30 cellular contexts compared by ENCODE assay signal in the genomic region with DNA sequence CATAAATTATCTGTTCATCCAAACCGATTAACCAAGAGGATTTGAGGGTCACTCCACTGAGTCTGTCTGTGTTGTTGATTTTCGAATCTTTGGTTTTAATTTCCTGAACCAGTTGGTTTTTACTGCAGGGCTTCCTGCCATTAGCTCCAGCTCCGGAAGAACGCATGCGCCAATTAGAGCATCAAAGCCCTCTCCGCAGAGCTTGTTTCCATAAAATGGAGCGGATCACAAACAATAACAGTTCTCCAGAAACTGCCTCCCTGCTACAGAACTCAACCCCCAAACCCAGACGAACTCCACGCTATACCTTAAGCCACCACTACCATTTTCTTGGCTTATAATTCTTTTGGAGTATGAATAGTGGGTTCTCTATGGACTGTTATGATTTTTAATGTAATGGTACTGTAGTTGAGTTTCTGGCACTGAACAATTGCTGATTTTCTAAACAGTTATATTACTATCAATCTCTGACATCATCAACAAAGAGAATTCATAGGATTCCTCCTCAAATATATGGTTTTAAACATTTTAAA. TPM values are rescaled to one million over a fixed set of nuclear protein-coding genes. Genes with fewer than 3 reads are reported as not detected.
DNase-seq lines count a peak whose midpoint lies in the region; ATAC-seq, FAIRE-seq and TF ChIP-seq lines count a peak whose summit lies in the region.
"Had no signal": no experiment of that assay in that cellular context is flagged by ENCODE, and none has a peak within 500 bp of the region (broad histone marks: within the 10 kb centered on the region; RNA-seq: fewer than 3 reads in every experiment).

No MANE protein-coding gene starts in this region.

- FAIRE-seq in endothelial cell of umbilical vein (lab: Jason Lieb, UNC): no peak
- FAIRE-seq: A549, astrocyte, D721Med had no signal

- H2BK120ac ChIP-seq in trophoblast cell (ENCODE audit: insufficient read depth, low read length, poor library complexity): no peak overlapping the region

- H3K27ac ChIP-seq in endothelial cell of umbilical vein (ENCODE audit: insufficient read depth, low read depth, low read length) (no peak overlapping the region), trophoblast cell (ENCODE audit: low read depth, low read length) (peak overlapping the region; percentile 56), heart right ventricle (no peak overlapping the region)
- H3K27ac ChIP-seq: coronary artery, gastrocnemius medialis, upper lobe of right lung had no signal

- WGBS in trophoblast cell (ENCODE audit: extremely low coverage, insufficient coverage, insufficient read length): no CpG with 5 or more reads among the region's 9 CpGs
- 22 to 31% methylated on average over 9 of the region's 9 CpGs for WGBS in heart right ventricle, 2 donors

- POLR2A ChIA-PET in endothelial cell of umbilical vein (lab: Charles Lee): interaction anchor here (0.8 kb wide), 1 partner anchor 22 kb away, joined by 3 read pairs; no protein-coding TSS in a partner anchor

- ATAC-seq in heart right ventricle: no peak
- ATAC-seq: A549; activated naive CD8-positive, alpha-beta T cell treated with anti-CD3 and anti-CD28 coated beads, Interleukin-2, amount 50 U/mL, for 24 hours; effector memory CD8-positive, alpha-beta T cell; esophagus mucosa; gastrocnemius medialis; stimulated activated effector memory CD8-positive, alpha-beta T cell treated with anti-CD3 and anti-CD28 coated beads, Interleukin-12 subunit alpha, Interleukin-12 subunit beta, amount 100 ng/mL, for 72 hours; upper lobe of right lung had no signal

- H2AFZ ChIP-seq in endothelial cell of umbilical vein (ENCODE audit: low read depth, low read length) (no peak overlapping the region), trophoblast cell (ENCODE audit: insufficient read depth, low read length, poor library complexity) (no peak overlapping the region)

- H3K4me3 ChIP-seq in endothelial cell of umbilical vein (replicated peaks in 1 of 3; ENCODE audit: insufficient read depth in 1 of 3, low read depth in 1 of 3, low read length in 3 of 3) (no peak overlapping the region), trophoblast cell (ENCODE audit: low read depth, low read length) (no peak overlapping the region), heart right ventricle (no peak overlapping the region)
- H3K4me3 ChIP-seq: A549, coronary artery, gastrocnemius medialis, upper lobe of right lung had no signal

- no peak overlapping the region for H4K8ac ChIP-seq in trophoblast cell (ENCODE audit: low read depth, low read length)

- H3K4ac ChIP-seq in trophoblast cell (ENCODE audit: low read depth, low read length): no peak overlapping the region

- no peak overlapping the region for H2BK12ac ChIP-seq in trophoblast cell (ENCODE audit: low read length)

- intact Hi-C loops in endothelial cell of umbilical vein (cut with micrococcal nuclease): loop anchor here (5.0 kb wide), 1 partner anchor 1136 kb away; the partner anchor contains the start of gene TMEM170B
- intact Hi-C loops in heart right ventricle (cut with DNase I): no loop called here

- peak overlapping the region; percentile 61 for H2BK5ac ChIP-seq in trophoblast cell (ENCODE audit: low read depth, low read length, poor library complexity)

- H4K91ac ChIP-seq in trophoblast cell (ENCODE audit: low read depth, low read length): no peak overlapping the region

- H3K79me2 ChIP-seq in endothelial cell of umbilical vein (ENCODE audit: control insufficient read depth, insufficient read depth, low read length) (no peaks in the 10 kb centered on the region), trophoblast cell (ENCODE audit: control insufficient read depth, insufficient read depth, low read length, poor library complexity) (peaks cover 5% of the 10 kb centered on the region)

- H4K20me1 ChIP-seq in endothelial cell of umbilical vein (replicated peaks; ENCODE audit: control insufficient read depth, extremely low read depth, insufficient read depth, low read length): no peaks in the 10 kb centered on the region

- H3K27me3 ChIP-seq in endothelial cell of umbilical vein (ENCODE audit: control insufficient read depth in 2 of 2, insufficient read depth in 2 of 2, low read length in 2 of 2) (peaks cover 49 to 70% of the 10 kb centered on the region in 2 experiments), trophoblast cell (ENCODE audit: insufficient read depth, low read length) (no peaks in the 10 kb centered on the region), heart right ventricle (peaks cover 1 to 100% (median 98%) of the 10 kb centered on the region in 7 donors)

- H3K36me3 ChIP-seq in endothelial cell of umbilical vein (ENCODE audit: control insufficient read depth in 2 of 2, extremely low read depth in 1 of 2, insufficient read depth in 2 of 2, low read length in 2 of 2): no peaks in the 10 kb centered on the region
- H3K36me3 ChIP-seq in trophoblast cell (ENCODE audit: control insufficient read depth in 1 of 2, insufficient read depth in 2 of 2, low read length in 2 of 2): peaks cover 20 to 44% of the 10 kb centered on the region in 2 experiments
- no peaks in the 10 kb centered on the region for H3K36me3 ChIP-seq in heart right ventricle
- H3K36me3 ChIP-seq: gastrocnemius medialis, upper lobe of right lung had no signal

- H3K9ac ChIP-seq in endothelial cell of umbilical vein (replicated peaks; ENCODE audit: extremely low read depth, insufficient read depth, low read length): no peak overlapping the region
- H3K9ac ChIP-seq in trophoblast cell (ENCODE audit: low read length): no peak overlapping the region

- no TSS peak for BruUV-seq in endothelial cell of umbilical vein (replicated peaks; lab: Mats Ljungman, UMichigan)

- H3K23ac ChIP-seq in trophoblast cell (ENCODE audit: low read length): no peak overlapping the region

- no peak overlapping the region for H2AK5ac ChIP-seq in trophoblast cell (ENCODE audit: low read length)

- H3K9me1 ChIP-seq in endothelial cell of umbilical vein (replicated peaks; ENCODE audit: control insufficient read depth, extremely low read depth, insufficient read depth, low read length): no peaks in the 10 kb centered on the region

- no peak overlapping the region for H4K12ac ChIP-seq in trophoblast cell (ENCODE audit: low read depth, low read length)

- H3K18ac ChIP-seq in trophoblast cell (ENCODE audit: low read length): no peak overlapping the region

- H3K4me2 ChIP-seq in endothelial cell of umbilical vein (ENCODE audit: insufficient read depth, low read length) (no peak overlapping the region), trophoblast cell (ENCODE audit: low read length) (no peak overlapping the region)
- H3K4me2 ChIP-seq: A549 had no signal

- dilution Hi-C loops in endothelial cell of umbilical vein (cut with MboI; ENCODE audit: extremely low pct_ligation_motif_present, low sequenced_read_pairs): no loop called here

- H3K79me1 ChIP-seq in trophoblast cell (ENCODE audit: low read length): peaks cover 21% of the 10 kb centered on the region

- TF ChIP-seq CTCF in endothelial cell of umbilical vein (IDR thresholded peaks at IDR 0.05; ENCODE audit: extremely low read depth in 1 of 2, insufficient read depth in 1 of 2, low read depth in 1 of 2, low read length in 2 of 2) (no peak), heart right ventricle (IDR thresholded peaks at IDR 0.05) (no peak)

- H3K9me3 ChIP-seq in endothelial cell of umbilical vein (replicated peaks; ENCODE audit: control insufficient read depth, insufficient read depth, low read length) (no peaks in the 10 kb centered on the region), trophoblast cell (ENCODE audit: insufficient read depth, low read depth, low read length) (no peaks in the 10 kb centered on the region), heart right ventricle (peaks cover 0 to 6% (median 0%) of the 10 kb centered on the region in 11 donors)
- H3K9me3 ChIP-seq: A549, gastrocnemius medialis, upper lobe of right lung had no signal

- H3K14ac ChIP-seq in trophoblast cell (ENCODE audit: low read length): no peak overlapping the region

- CTCF ChIA-PET in endothelial cell of umbilical vein (lab: Charles Lee): interaction anchor here (1.6 kb wide), 1 partner anchor 28 kb away, joined by 3 read pairs; no protein-coding TSS in a partner anchor

- H3K4me1 ChIP-seq in endothelial cell of umbilical vein (ENCODE audit: control insufficient read depth, extremely low read depth, insufficient read depth, low read length) (peaks cover 13% of the 10 kb centered on the region), trophoblast cell (ENCODE audit: control insufficient read depth in 1 of 2, insufficient read depth in 2 of 2, low read length in 2 of 2) (peaks cover 20 to 34% of the 10 kb centered on the region in 2 experiments), heart right ventricle (peaks cover 0 to 16% (median 13%) of the 10 kb centered on the region in 9 donors)
- H3K4me1 ChIP-seq: upper lobe of right lung had no signal

- DNase-seq in EH (ENCODE audit: low read depth): peak; percentile 15
- DNase-seq in RPMI7951 (ENCODE audit: low read depth): peak; percentile 43
- no peak for DNase-seq in endothelial cell of umbilical vein (ENCODE audit: low read depth, low spot score)
- DNase-seq in trophoblast cell: no peak
- DNase-seq in NCI-H2227 (lab: John Stamatoyannopoulos, UW; ENCODE audit: unreplicated experiment): no peak
- no peak for DNase-seq in NCI-H1694 (lab: John Stamatoyannopoulos, UW)
- DNase-seq in RPMI8226: no peak
- DNase-seq in heart right ventricle: no peak
- DNase-seq: activated CD4-positive, alpha-beta memory T cell treated with anti-CD3 and anti-CD28 coated beads for 36 hours; activated CD4-positive, alpha-beta T cell treated with anti-CD3 and anti-CD28 coated beads for 1 hour; activated CD8-positive, alpha-beta memory T cell treated with anti-CD3 and anti-CD28 coated beads, Interleukin-2, amount 50 U/mL, for 4 hours; activated naive CD4-positive, alpha-beta T cell; activated naive CD8-positive, alpha-beta T cell treated with anti-CD3 and anti-CD28 coated beads, Interleukin-2, amount 50 U/mL, for 24 hours; AML-193; caudate nucleus; CD4-positive, CD25-positive, alpha-beta regulatory T cell; effector memory CD8-positive, alpha-beta T cell; gastrocnemius medialis; NCI-H2171; NCI-H510A; SHP77; upper lobe of right lung had no signal

- no peak for TF ChIP-seq POLR2A in endothelial cell of umbilical vein (IDR thresholded peaks at IDR 0.05; ENCODE audit: low read depth, low read length)

RNA-seq across cellular contexts. Expression of gene TFAP2A, which starts 13.8 kb away (rescaled TPM):
- total RNA-seq in RPMI7951 (2014; rRNA removed; shearing (Covaris generic)): 8.9 and 9.0 TPM in 2 replicates
- total RNA-seq in endothelial cell of umbilical vein: not detected in 2 replicates
- 0.06 and 0.11 TPM in 2 replicates for polyA plus RNA-seq in endothelial cell of umbilical vein
- 0.10 and 0.23 TPM in 2 replicates for polyA plus RNA-seq in endothelial cell of umbilical vein (2011; cell fraction: cytosol; rRNA removed)
- 0.43 and 0.57 TPM in 2 replicates for polyA plus RNA-seq in endothelial cell of umbilical vein (2011; cell fraction: nucleus; rRNA removed)
- polyA plus RNA-seq in endothelial cell of umbilical vein (2012): 0.31 TPM in 1 of 2 replicates, not detected in the other
- not detected in 2 replicates for polyA minus RNA-seq in endothelial cell of umbilical vein
- 57.2 TPM for polyA minus RNA-seq in endothelial cell of umbilical vein (2011; cell fraction: cytosol; rRNA and poly(A)+ RNA removed)
- polyA minus RNA-seq in endothelial cell of umbilical vein (2011; cell fraction: nucleus; rRNA and poly(A)+ RNA removed): 0.82 and 0.87 TPM in 2 replicates
- polyA plus RNA-seq in trophoblast cell (2013): 329 and 338 TPM in 2 replicates
- under 1 TPM in 8 of 10 donors, not detected in 2; 0.12 to 0.59 (median 0.20) TPM for total RNA-seq in heart right ventricle
- under 1 TPM; 0.13 to 0.95 TPM for polyA plus RNA-seq in heart right ventricle
- total RNA-seq: CD4-positive, CD25-positive, alpha-beta regulatory T cell; gastrocnemius medialis; lung microvascular endothelial cell; omental fat pad had no signal
- polyA plus RNA-seq: CD4-positive, CD25-positive, alpha-beta regulatory T cell had no signal

Comparison
In these comparisons a context has a peak if more than half of its experiments do, and no peak if none do; other contexts are left out.
1. DNase-seq: peak in EH (single experiment) and RPMI7951 (single experiment); none in endothelial cell of umbilical vein (single experiment), trophoblast cell (0 of 2), NCI-H2227 (single experiment), NCI-H1694 (single experiment), RPMI8226 (single experiment) and heart right ventricle (0 of 2).